In the genomic region with DNA sequence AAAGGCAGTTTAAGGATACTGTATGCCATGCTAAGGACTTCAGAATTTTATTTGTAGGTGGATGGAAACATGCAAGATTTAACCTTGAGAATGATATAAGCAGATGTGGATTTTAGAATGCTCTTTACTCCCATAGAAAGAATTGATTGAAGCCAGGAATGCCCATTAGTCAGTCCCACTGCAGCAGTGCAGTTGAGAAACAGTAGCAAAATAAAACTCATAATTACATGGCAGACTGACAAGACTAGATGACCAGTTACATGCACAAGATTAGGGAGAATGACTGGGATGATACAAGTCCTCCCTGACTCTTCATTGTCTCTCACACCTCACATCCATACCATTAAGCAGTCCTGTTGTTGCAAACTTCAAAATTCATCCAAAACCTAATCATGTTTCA, we compare ENCODE assay signal across 21 cellular contexts.
A peak's percentile ranks its signal among the peaks of the same experiment; 100 is the strongest.
DNase-seq lines count a peak whose midpoint lies in the region; ATAC-seq lines count a peak whose summit lies in the region.
"Had no signal": no experiment of that assay in that cellular context is flagged by ENCODE, and none has a peak within 500 bp of the region (broad histone marks: within the 10 kb centered on the region; RNA-seq: fewer than 3 reads in every experiment).

No MANE protein-coding gene starts in this region.

- peak; percentile 26 for DNase-seq in LHCN-M2 (ENCODE audit: low read depth)
- peak; percentile 29 for DNase-seq in amniotic epithelial cell (ENCODE audit: low read depth)
- no peak for DNase-seq in SK-N-DZ (ENCODE audit: low spot score)
- DNase-seq: 8988T; ACHN; BE2C; C1 segment of cervical spinal cord; CD4-positive, alpha-beta memory T cell; CD4-positive, CD25-positive, alpha-beta regulatory T cell; CD8-positive, alpha-beta memory T cell; COR-L47; DMS 273 treated with DMSO at 0.1 percent for 48 hours; DMS153; DMS53; DMS79; DND-41; EL; GDM1 had no signal

- ATAC-seq in HG02970 (IDR thresholded peaks at IDR 0.05; ENCODE audit: low FRiP score, unreplicated experiment) (no peak), GM19328 (IDR thresholded peaks at IDR 0.05; ENCODE audit: unreplicated experiment) (no peak)
- ATAC-seq: GM12878 had no signal
